ENCODE assay signal across 9 cellular contexts in genomic region chr10:122163182-122164027, GRCh38.
DNase-seq lines count a peak whose midpoint lies in the region; ATAC-seq and TF ChIP-seq lines count a peak whose summit lies in the region.
"Had no signal": no experiment of that assay in that cellular context is flagged by ENCODE, and none has a peak within 500 bp of the region (broad histone marks: within the 10 kb centered on the region; RNA-seq: fewer than 3 reads in every experiment).

No MANE protein-coding gene starts in this region.

- DNase-seq in AG08396 (ENCODE audit: low spot score) = peak; percentile 66
- peak; percentile 53 for DNase-seq in NCI-H128 (lab: John Stamatoyannopoulos, UW; ENCODE audit: unreplicated experiment)
- no peak for DNase-seq in PC-3
- no peak for DNase-seq in SW 1271 (lab: John Stamatoyannopoulos, UW)
- DNase-seq in COLO829 (ENCODE audit: low spot score) = no peak

- H3K4me1 ChIP-seq in ectodermal cell (ENCODE audit: control insufficient read depth, insufficient read depth, low read length) (peaks cover 39% of the 10 kb centered on the region), PC-3 (ENCODE audit: insufficient read depth, low read length) (no peaks in the 10 kb centered on the region)

- H3K36me3 Mint-ChIP-seq in nephron (ENCODE audit: low read depth) = no peaks in the 10 kb centered on the region

- H3K4me1 Mint-ChIP-seq in nephron = peaks cover 67% of the 10 kb centered on the region

- no peak overlapping the region for H3K4me2 ChIP-seq in PC-3 (ENCODE audit: low read length)

- H4K20me1 ChIP-seq in PC-3 (ENCODE audit: low read length) = no peaks in the 10 kb centered on the region

- no peaks in the 10 kb centered on the region for H3K9me3 ChIP-seq in ectodermal cell (ENCODE audit: control insufficient read depth, low read length)
- no peaks in the 10 kb centered on the region for H3K9me3 ChIP-seq in PC-3 (ENCODE audit: low read length)
- H3K9me3 ChIP-seq: pancreas had no signal

- CTCF ChIA-PET in PC-3 (lab: Charles Lee) = interaction anchor here (0.9 kb wide), 1 partner anchor 22 kb away, joined by 5 read pairs; no protein-coding TSS in a partner anchor

- H3F3A ChIP-seq in PC-3 (ENCODE audit: low read length, unreplicated experiment) = no peaks in the 10 kb centered on the region

- H3K36me3 ChIP-seq in ectodermal cell (ENCODE audit: control insufficient read depth, insufficient read depth, low read length) (no peaks in the 10 kb centered on the region), PC-3 (ENCODE audit: low read depth, low read length) (no peaks in the 10 kb centered on the region)
- H3K36me3 ChIP-seq: pancreas had no signal

- peak overlapping the region; percentile 94 to 96 (median 95) for H3K4me3 Mint-ChIP-seq in nephron

- H3K27ac ChIP-seq in ectodermal cell (ENCODE audit: insufficient read depth, low read depth, low read length, poor library complexity, severe bottlenecking) (peak overlapping the region; percentile 86), PC-3 (ENCODE audit: low read length) (no peak overlapping the region)
- H3K27ac ChIP-seq: pancreas had no signal

- no peak overlapping the region for H2AFZ ChIP-seq in PC-3 (ENCODE audit: low read length)

- ATAC-seq in PC-3 = no peak
- ATAC-seq in activated CD4-positive, CD25-positive, alpha-beta regulatory T cell treated with anti-CD3 and anti-CD28 coated beads, Interleukin-2, amount 50 U/mL, for 24 hours = no peak

- intact Hi-C loops in PC-3 (cut with micrococcal nuclease) = no loop called here

- BruUV-seq in PC-3 (replicated peaks; lab: Mats Ljungman, UMichigan) = no TSS peak

- H3K4me3 ChIP-seq in ectodermal cell (ENCODE audit: insufficient read depth, low read depth, low read length) = peak overlapping the region; percentile 68
- H3K4me3 ChIP-seq in PC-3 (ENCODE audit: low read length) = no peak overlapping the region

- no peaks in the 10 kb centered on the region for H3K79me2 ChIP-seq in PC-3 (ENCODE audit: low read length)

- 0 to 1% methylated on average over 90 of the region's 90 CpGs for WGBS in ectodermal cell, 2 experiments

- no peak overlapping the region for H3K9ac ChIP-seq in PC-3 (ENCODE audit: low read length)

- peak overlapping the region; percentile 80 to 90 (median 87) for H3K27ac Mint-ChIP-seq in nephron

- H3K9me3 Mint-ChIP-seq in nephron = no peaks in the 10 kb centered on the region

- H3K27me3 ChIP-seq in ectodermal cell (ENCODE audit: control insufficient read depth, insufficient read depth, low read length, poor library complexity, severe bottlenecking) (peaks cover 4% of the 10 kb centered on the region), PC-3 (ENCODE audit: low read length) (no peaks in the 10 kb centered on the region)
- H3K27me3 ChIP-seq: pancreas had no signal

- H3K27me3 Mint-ChIP-seq in nephron (ENCODE audit: low read depth) = peaks cover 37% of the 10 kb centered on the region

- no peak for TF ChIP-seq CTCF in nephron (IDR thresholded peaks at IDR 0.05; ENCODE audit: unreplicated experiment in 3 of 3)
- TF ChIP-seq CTCF in PC-3 (conservative IDR thresholded peaks at IDR 0.05; ENCODE audit: low read depth, low read length) = no peak

- POLR2A ChIA-PET in PC-3 (lab: Charles Lee; ENCODE audit: unreplicated experiment) = no interaction called here

- H3K9me2 ChIP-seq in PC-3 (replicated peaks; ENCODE audit: low read length) = no peaks in the 10 kb centered on the region

Comparison
In these comparisons a context has a peak if more than half of its experiments do, and no peak if none do; other contexts are left out.
1. DNase-seq: peak in AG08396 (single experiment) and NCI-H128 (single experiment); none in PC-3 (single experiment), SW 1271 (0 of 2) and COLO829 (single experiment).